34 cellular contexts compared by ENCODE assay signal in the genomic region with DNA sequence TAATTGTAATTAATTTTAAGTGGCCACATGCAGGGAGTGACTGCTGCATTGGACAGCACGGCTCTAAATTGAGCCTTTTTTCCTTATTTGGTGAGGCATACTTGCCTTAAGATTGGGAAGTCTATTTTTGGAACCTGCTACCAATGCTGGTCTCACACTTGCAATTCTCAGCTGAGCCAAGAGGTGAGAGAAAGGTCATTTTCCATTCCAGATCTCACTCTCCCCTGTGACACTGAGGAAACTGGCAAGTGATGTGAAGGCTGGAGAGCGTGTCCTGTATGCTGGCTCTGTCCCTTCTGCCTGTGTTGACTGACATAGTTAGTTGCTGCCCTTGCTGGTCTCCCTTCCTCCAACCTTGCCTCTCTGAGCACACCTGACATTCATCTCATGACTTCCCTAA. TPM values are rescaled to one million over a fixed set of nuclear protein-coding genes. Genes with fewer than 3 reads are reported as not detected.
A peak's percentile ranks its signal among the peaks of the same experiment; 100 is the strongest.
DNase-seq lines count a peak whose midpoint lies in the region; ATAC-seq, FAIRE-seq and TF ChIP-seq lines count a peak whose summit lies in the region.
"Had no signal": no experiment of that assay in that cellular context is flagged by ENCODE, and none has a peak within 500 bp of the region (broad histone marks: within the 10 kb centered on the region; RNA-seq: fewer than 3 reads in every experiment).

No MANE protein-coding gene starts in this region.

- peaks cover 18% of the 10 kb centered on the region for H3K27me3 ChIP-seq in left ventricle myocardium inferior (ENCODE audit: low read depth)
- H3K27me3 ChIP-seq: BLaER1 treated with 17β-estradiol and CSF1 and Interleukin-3, amounts not matched to agents 10 nM and 100 nM; upper lobe of left lung had no signal

- H3K36me3 ChIP-seq in HEK293 (ENCODE audit: control insufficient read depth in 2 of 2, insufficient read depth in 1 of 2, low read length in 2 of 2), result no peaks in the 10 kb centered on the region
- H3K36me3 ChIP-seq in left ventricle myocardium inferior, result no peaks in the 10 kb centered on the region
- H3K36me3 ChIP-seq: BLaER1 treated with 17β-estradiol and CSF1 and Interleukin-3, amounts not matched to agents 10 nM and 100 nM; gastrocnemius medialis; stomach; upper lobe of left lung had no signal

- H3K4me1 ChIP-seq in HEK293 (ENCODE audit: control insufficient read depth, insufficient read depth, low read length) (no peaks in the 10 kb centered on the region; the same call in 1 of the 2 replicates), left ventricle myocardium inferior (peaks cover 35% of the 10 kb centered on the region)
- H3K4me1 ChIP-seq: gastrocnemius medialis, upper lobe of left lung had no signal

- no peak for TF ChIP-seq CTCF in HEK293 (tag by site-specific recombination; IDR thresholded peaks at IDR 0.05)
- no peak for TF ChIP-seq CTCF in left ventricle myocardium inferior (IDR thresholded peaks at IDR 0.05; ENCODE audit: borderline replicate concordance)
- no peak for TF ChIP-seq CTCF in D721Med (IDR thresholded peaks at IDR 0.05; ENCODE audit: insufficient read depth, missing control alignments)

- H3K4me3 ChIP-seq in HEK293 (ENCODE audit: low read depth, low read length) (no peak overlapping the region), left ventricle myocardium inferior (no peak overlapping the region)
- H3K4me3 ChIP-seq: BLaER1 treated with 17β-estradiol and CSF1 and Interleukin-3, amounts not matched to agents 10 nM and 100 nM; gastrocnemius medialis; GM23338; SK-N-MC; stomach; upper lobe of left lung had no signal

- ATAC-seq in GM18907 (IDR thresholded peaks at IDR 0.05; ENCODE audit: unreplicated experiment) (no peak), HG02678 (IDR thresholded peaks at IDR 0.05; ENCODE audit: unreplicated experiment) (no peak)
- ATAC-seq: activated CD8-positive, alpha-beta T cell treated with anti-CD3 and anti-CD28 coated beads for 36 hours; activated naive CD4-positive, alpha-beta T cell treated with anti-CD3 and anti-CD28 coated beads, Interleukin-2, amount 50 U/mL, for 72 hours; gastrocnemius medialis; GM23338; natural killer cell had no signal

- intact Hi-C loops in left ventricle myocardium inferior (cut with micrococcal nuclease), result no loop called here

- CTCF ChIA-PET in HEK293 (lab: Yijun Ruan, JAX), result interaction anchor here (0.6 to 10.5 kb wide), 7 partner anchors 7 to 46 kb away, joined by 3 to 287 read pairs (median 6); no protein-coding TSS in a partner anchor

- DNase-seq in left ventricle myocardium inferior (peak; percentile 32), superior temporal gyrus (ENCODE audit: extremely low spot score) (peak; percentile 77), SW480 (ENCODE audit: low spot score) (no peak), D721Med (ENCODE audit: insufficient read length, low spot score) (no peak)
- DNase-seq: activated CD4-positive, CD25-positive, alpha-beta regulatory T cell treated with anti-CD3 and anti-CD28 coated beads, Interleukin-2, amount 50 U/mL, for 72 hours; activated CD8-positive, alpha-beta T cell treated with anti-CD3 and anti-CD28 coated beads for 36 hours; central memory CD4-positive, alpha-beta T cell; COR-L47; DMS79; gastrocnemius medialis; natural killer cell; NCI-H1436; NCI-H2081 treated with DMSO at 0.1 percent for 48 hours; NCI-H345; NCI-H774; stomach; upper lobe of left lung had no signal

- H3K9me3 ChIP-seq in HEK293 (ENCODE audit: control insufficient read depth, insufficient read depth, low read depth, low read length) (no peaks in the 10 kb centered on the region), left ventricle myocardium inferior (replicated peaks) (no peaks in the 10 kb centered on the region)
- H3K9me3 ChIP-seq: BLaER1 treated with 17β-estradiol and CSF1 and Interleukin-3, amounts not matched to agents 10 nM and 100 nM; gastrocnemius medialis; stomach; upper lobe of left lung had no signal

- FAIRE-seq in D721Med (lab: Jason Lieb, UNC), result no peak
- FAIRE-seq: islet of Langerhans, TTC549 had no signal

- POLR2A ChIA-PET in HEK293 (lab: Yijun Ruan, JAX), result no interaction called here

- H3K27ac ChIP-seq in HEK293 (ENCODE audit: extremely low read depth, low read depth, low read length) (no peak overlapping the region), cingulate gyrus (ENCODE audit: low read depth, low read length) (peak overlapping the region; percentile 96), left ventricle myocardium inferior (replicated peaks) (peak overlapping the region; percentile 89)
- H3K27ac ChIP-seq: BLaER1 treated with 17β-estradiol and CSF1 and Interleukin-3, amounts not matched to agents 10 nM and 100 nM; gastrocnemius medialis; RWPE1; SK-N-MC; stomach; upper lobe of left lung had no signal

TF ChIP-seq in HEK293, 187 proteins besides CTCF, POLR2A, EP300 and RAD21:
- TF ChIP-seq PRDM1 (tag by site-specific recombination; IDR thresholded peaks at IDR 0.05) (0 out of 2 replicates have a peak, but pooled peaks have one; percentile 9), SCRT1 (tag by site-specific recombination; IDR thresholded peaks at IDR 0.05; ENCODE audit: borderline replicate concordance) (no peak)

RNA-seq across cellular contexts. Expression of gene MOG, which starts 0.7 kb away (rescaled TPM):
- 14.7 TPM for total RNA-seq in left ventricle myocardium inferior
- total RNA-seq: activated CD8-positive, alpha-beta T cell treated with anti-CD3 and anti-CD28 coated beads for 36 hours; activated naive CD4-positive, alpha-beta T cell treated with anti-CD3 and anti-CD28 coated beads, Interleukin-2, amount 50 U/mL, for 72 hours; dermis microvascular lymphatic vessel endothelial cell; gastrocnemius medialis; HT-29; lower leg skin; natural killer cell; occipital lobe; pulmonary artery endothelial cell; skeletal muscle tissue; stomach; upper lobe of left lung had no signal

RNA-seq across cellular contexts. Expression of gene GABBR1, which starts 23.2 kb away (rescaled TPM):
- 19.3 TPM for total RNA-seq in left ventricle myocardium inferior

RNA-seq across cellular contexts. Expression of gene ZFP57, which starts 24.8 kb away (rescaled TPM):
- not detected for total RNA-seq in left ventricle myocardium inferior
- total RNA-seq: activated CD8-positive, alpha-beta T cell treated with anti-CD3 and anti-CD28 coated beads for 36 hours; HT-29; occipital lobe; pulmonary artery endothelial cell; skeletal muscle tissue; stomach had no signal

Comparison
In these comparisons a context has a peak if more than half of its experiments do, and no peak if none do; other contexts are left out.
1. DNase-seq: peak in left ventricle myocardium inferior (single experiment) and superior temporal gyrus (single experiment); none in SW480 (single experiment) and D721Med (single experiment).